In genomic region chr6:75077694-75078093, GRCh38 we compare ENCODE assay signal across 33 cellular contexts.
"Had no signal": no experiment of that assay in that cellular context is flagged by ENCODE, and none has a peak within 500 bp of the region (broad histone marks: within the 10 kb centered on the region; RNA-seq: fewer than 3 reads in every experiment).

No MANE protein-coding gene starts in this region.

- ATAC-seq: activated CD8-positive, alpha-beta T cell treated with anti-CD3 and anti-CD28 coated beads for 36 hours; Right ventricle myocardium inferior had no signal

- H3K27me3 Mint-ChIP-seq: activated CD8-positive, alpha-beta T cell treated with anti-CD3 and anti-CD28 coated beads for 36 hours; activated naive CD8-positive, alpha-beta T cell treated with anti-CD3 and anti-CD28 coated beads, Interleukin-2, amount 10 ng/mL, durations not matched to agents 7 days and 5 days; activated T-cell treated with anti-CD3 and anti-CD28 coated beads, Interleukin-2, amount 50 U/mL, for 24 hours had no signal

- H3K4me3 ChIP-seq: PC-9 had no signal

- H3K4me2 ChIP-seq: KMS-11, PC-9 had no signal

- H2AFZ ChIP-seq: PC-9 had no signal

- H3K36me3 ChIP-seq: WERI-Rb-1 had no signal

- H3K9me3 Mint-ChIP-seq: activated CD8-positive, alpha-beta T cell treated with anti-CD3 and anti-CD28 coated beads for 36 hours; activated naive CD4-positive, alpha-beta T cell treated with anti-CD3 and anti-CD28 coated beads, Interleukin-2, amount 50 U/mL, for 24 hours; activated naive CD8-positive, alpha-beta T cell treated with anti-CD3 and anti-CD28 coated beads, Interleukin-2, amount 10 ng/mL, durations not matched to agents 7 days and 5 days; activated T-cell treated with anti-CD3 and anti-CD28 coated beads, Interleukin-2, amount 50 U/mL, for 24 hours; activated T-helper 2 cell treated with anti-CD3 and anti-CD28 coated beads, Interferon-gamma antibody, Interleukin-2, Interleukin-4, amounts not matched to agents 10 μg/mL and 5 μg/mL and 100 μg/mL, durations not matched to agents 14 hours and 24 hours and 36 hours; brain had no signal

- H3K27ac ChIP-seq: KMS-11, PC-9, RWPE1, WERI-Rb-1 had no signal

- H3K4me3 Mint-ChIP-seq: activated CD8-positive, alpha-beta T cell treated with anti-CD3 and anti-CD28 coated beads for 36 hours; activated naive CD4-positive, alpha-beta T cell treated with anti-CD3 and anti-CD28 coated beads, Interleukin-2, amount 50 U/mL, for 24 hours; activated naive CD8-positive, alpha-beta T cell treated with anti-CD3 and anti-CD28 coated beads, Interleukin-2, amount 10 ng/mL, durations not matched to agents 7 days and 5 days; activated T-cell treated with anti-CD3 and anti-CD28 coated beads, Interleukin-2, amount 50 U/mL, for 24 hours; brain had no signal

- H3K36me3 Mint-ChIP-seq: activated naive CD4-positive, alpha-beta T cell treated with anti-CD3 and anti-CD28 coated beads, Interleukin-2, amount 50 U/mL, for 24 hours; activated naive CD8-positive, alpha-beta T cell treated with anti-CD3 and anti-CD28 coated beads, Interleukin-2, amount 10 ng/mL, durations not matched to agents 7 days and 5 days; brain had no signal

- H3K4me1 Mint-ChIP-seq: activated naive CD4-positive, alpha-beta T cell treated with anti-CD3 and anti-CD28 coated beads, Interleukin-2, amount 50 U/mL, for 24 hours; activated naive CD8-positive, alpha-beta T cell treated with anti-CD3 and anti-CD28 coated beads, Interleukin-2, amount 10 ng/mL, durations not matched to agents 7 days and 5 days; brain had no signal

- H3K9ac ChIP-seq: KMS-11 had no signal

- DNase-seq: activated CD4-positive, alpha-beta T cell treated with anti-CD3 and anti-CD28 coated beads for 1 hour; activated CD4-positive, alpha-beta T cell treated with anti-CD3 and anti-CD28 coated beads for 48 hours; activated CD4-positive, alpha-beta T cell treated with anti-CD3 and anti-CD28 coated beads, Interleukin-2, amount 50 U/mL, for 4 hours; activated CD4-positive, CD25-positive, alpha-beta regulatory T cell; activated CD8-positive, alpha-beta T cell treated with anti-CD3 and anti-CD28 coated beads for 36 hours; activated gamma-delta T cell; activated naive CD4-positive, alpha-beta T cell treated with Interleukin-2 at 50 U/mL for 16 hours; activated naive CD8-positive, alpha-beta T cell treated with anti-CD3 and anti-CD28 coated beads, Interleukin-2, amount 10 ng/mL, durations not matched to agents 7 days and 5 days; activated T-cell treated with anti-CD3 and anti-CD28 coated beads, Interleukin-2, amount 50 U/mL, for 24 hours; amygdala; caudate nucleus; MM.1S; MV-4-11; NCI-H1092; NCI-H1436 treated with DMSO at 0.1 percent for 48 hours; NCI-H1694 treated with DMSO at 0.1 percent for 48 hours; NCI-H2029; NCI-H510A; NCI-H526; NCI-H748 treated with DMSO at 0.1 percent for 48 hours; PC-9; SIG-M5; SW 1271; T-helper 1 cell; T-helper 2 cell; T-helper 9 cell; WERI-Rb-1 had no signal

- H3K27ac Mint-ChIP-seq: activated CD8-positive, alpha-beta T cell treated with anti-CD3 and anti-CD28 coated beads for 36 hours; activated naive CD4-positive, alpha-beta T cell treated with anti-CD3 and anti-CD28 coated beads, Interleukin-2, amount 50 U/mL, for 24 hours; activated naive CD8-positive, alpha-beta T cell treated with anti-CD3 and anti-CD28 coated beads, Interleukin-2, amount 10 ng/mL, durations not matched to agents 7 days and 5 days; activated T-cell treated with anti-CD3 and anti-CD28 coated beads, Interleukin-2, amount 50 U/mL, for 24 hours; activated T-helper 2 cell treated with anti-CD3 and anti-CD28 coated beads, Interferon-gamma antibody, Interleukin-2, Interleukin-4, amounts not matched to agents 10 μg/mL and 5 μg/mL and 100 μg/mL, durations not matched to agents 14 hours and 24 hours and 36 hours; brain had no signal
